In genomic region chr15:65642588-65642987, GRCh38 we compare ENCODE assay signal across 23 cellular contexts.
"Had no signal": no experiment of that assay in that cellular context is flagged by ENCODE, and none has a peak within 500 bp of the region (broad histone marks: within the 10 kb centered on the region; RNA-seq: fewer than 3 reads in every experiment).

No MANE protein-coding gene starts in this region.

- H3K4me1 ChIP-seq: breast epithelium had no signal

- H3K9me3 Mint-ChIP-seq: activated naive CD4-positive, alpha-beta T cell treated with anti-CD3 and anti-CD28 coated beads for 36 hours; activated naive CD8-positive, alpha-beta T cell treated with anti-CD3 and anti-CD28 coated beads, Interleukin-2, amount 50 U/mL, for 24 hours; activated T-helper 2 cell treated with anti-CD3 and anti-CD28 coated beads, Interferon-gamma antibody, Interleukin-2, Interleukin-4, amounts not matched to agents 10 μg/mL and 5 μg/mL and 100 μg/mL, durations not matched to agents 14 hours and 24 hours and 36 hours; natural killer cell treated with Interleukin-12 subunit alpha and Interleukin-12 subunit beta and Interleukin-15 and Interleukin-18, amount 100 ng/mL, for 72 hours; stimulated activated naive CD8-positive, alpha-beta T cell treated with anti-CD3 and anti-CD28 coated beads, Interleukin-15, amount 100 ng/mL, for 72 hours; T-cell had no signal

- H3K36me3 ChIP-seq: breast epithelium, esophagus muscularis mucosa, prostate gland, upper lobe of right lung had no signal

- H3K36me3 Mint-ChIP-seq: natural killer cell treated with Interleukin-12 subunit alpha and Interleukin-12 subunit beta and Interleukin-15 and Interleukin-18, amount 100 ng/mL, for 72 hours had no signal

- ATAC-seq: activated naive CD8-positive, alpha-beta T cell treated with anti-CD3 and anti-CD28 coated beads, Interleukin-2, amount 50 U/mL, for 24 hours; natural killer cell treated with Interleukin-12 subunit alpha and Interleukin-12 subunit beta and Interleukin-15 and Interleukin-18, amount 100 ng/mL, for 72 hours; stimulated activated naive CD8-positive, alpha-beta T cell treated with anti-CD3 and anti-CD28 coated beads, Interleukin-15, amount 100 ng/mL, for 72 hours; T-cell had no signal

- H3K27me3 ChIP-seq: breast epithelium, esophagus muscularis mucosa, upper lobe of right lung had no signal

- H3K4me3 ChIP-seq: breast epithelium, esophagus muscularis mucosa, prostate gland, skin epidermis, upper lobe of right lung had no signal

- H3K4me3 Mint-ChIP-seq: activated naive CD4-positive, alpha-beta T cell treated with anti-CD3 and anti-CD28 coated beads for 36 hours; activated naive CD8-positive, alpha-beta T cell treated with anti-CD3 and anti-CD28 coated beads, Interleukin-2, amount 50 U/mL, for 24 hours; natural killer cell treated with Interleukin-12 subunit alpha and Interleukin-12 subunit beta and Interleukin-15 and Interleukin-18, amount 100 ng/mL, for 72 hours; stimulated activated naive CD8-positive, alpha-beta T cell treated with anti-CD3 and anti-CD28 coated beads, Interleukin-15, amount 100 ng/mL, for 72 hours; T-cell had no signal

- H3K9me3 ChIP-seq: breast epithelium, esophagus muscularis mucosa, prostate gland, upper lobe of right lung had no signal

- FAIRE-seq: kidney had no signal

- DNase-seq: activated CD4-positive, CD25-positive, alpha-beta regulatory T cell treated with anti-CD3 and anti-CD28 coated beads, Interleukin-2, amount 50 U/mL, for 72 hours; activated naive CD4-positive, alpha-beta T cell treated with anti-CD3 and anti-CD28 coated beads for 36 hours; activated naive CD8-positive, alpha-beta T cell treated with anti-CD3 and anti-CD28 coated beads, Interleukin-2, amount 50 U/mL, for 24 hours; activated T-cell treated with anti-CD3 and anti-CD28 coated beads, Interleukin-2, amount 50 U/mL, for 1 hour; aorta; hippocampal formation; kidney; left ventricle myocardium superior; mesendoderm; occipital lobe; right cardiac atrium; stimulated activated CD4-positive, alpha-beta T cell treated with anti-CD3 and anti-CD28 coated beads, Interleukin-4, amount 100 ng/mL, for 4 hours; stimulated activated CD8-positive, alpha-beta memory T cell treated with anti-CD3 and anti-CD28 coated beads, Interleukin-4, amount 100 ng/mL, for 48 hours; stimulated activated naive CD8-positive, alpha-beta T cell treated with anti-CD3 and anti-CD28 coated beads, Interleukin-15, amount 100 ng/mL, for 72 hours; T-cell; T-helper 9 cell; upper lobe of right lung had no signal

- H3K27ac Mint-ChIP-seq: activated naive CD4-positive, alpha-beta T cell treated with anti-CD3 and anti-CD28 coated beads for 36 hours; activated naive CD8-positive, alpha-beta T cell treated with anti-CD3 and anti-CD28 coated beads, Interleukin-2, amount 50 U/mL, for 24 hours; activated T-helper 2 cell treated with anti-CD3 and anti-CD28 coated beads, Interferon-gamma antibody, Interleukin-2, Interleukin-4, amounts not matched to agents 10 μg/mL and 5 μg/mL and 100 μg/mL, durations not matched to agents 14 hours and 24 hours and 36 hours; natural killer cell treated with Interleukin-12 subunit alpha and Interleukin-12 subunit beta and Interleukin-15 and Interleukin-18, amount 100 ng/mL, for 72 hours; T-cell had no signal

- H3K27ac ChIP-seq: breast epithelium, esophagus muscularis mucosa, prostate gland, upper lobe of right lung had no signal

- H3K27me3 Mint-ChIP-seq: activated naive CD8-positive, alpha-beta T cell treated with anti-CD3 and anti-CD28 coated beads, Interleukin-2, amount 50 U/mL, for 24 hours; natural killer cell treated with Interleukin-12 subunit alpha and Interleukin-12 subunit beta and Interleukin-15 and Interleukin-18, amount 100 ng/mL, for 72 hours; stimulated activated naive CD8-positive, alpha-beta T cell treated with anti-CD3 and anti-CD28 coated beads, Interleukin-15, amount 100 ng/mL, for 72 hours; T-cell had no signal
